Comparison of ENCODE assay signal across 2 cellular contexts in genomic region chr12:52023182-52023975, GRCh38.
TF ChIP-seq lines count a peak whose summit lies in the region.

No MANE protein-coding gene starts in this region.

TF ChIP-seq in A549, 52 proteins besides CTCF, POLR2A, EP300 and RAD21:
- peak; percentile 60; the same call in 1 of the 2 replicates for TF ChIP-seq MYC (IDR thresholded peaks at IDR 0.05; ENCODE audit: borderline replicate concordance, low read length)
- TF ChIP-seq NPAS2 (CRISPR knock-in tag; IDR thresholded peaks at IDR 0.05; ENCODE audit: borderline replicate concordance) = no peak
- TF ChIP-seq PBX3 (IDR thresholded peaks at IDR 0.05) = no peak
- TF ChIP-seq NR3C1 (IDR thresholded peaks at IDR 0.05) = no peak
- no peak for TF ChIP-seq MAFK (IDR thresholded peaks at IDR 0.05; ENCODE audit: partially characterized antibody)
- no peak for TF ChIP-seq HOXB13 (CRISPR knock-in tag; IDR thresholded peaks at IDR 0.05; ENCODE audit: low read depth)
- TF ChIP-seq ESRRA (IDR thresholded peaks at IDR 0.05; ENCODE audit: borderline replicate concordance, low read length) = 0 out of 2 replicates have a peak, but pooled peaks have one; percentile 12
- no peak for TF ChIP-seq TP53 (CRISPR knock-in tag; IDR thresholded peaks at IDR 0.05)
- peak; percentile 51 for TF ChIP-seq PHF8 (IDR thresholded peaks at IDR 0.05; ENCODE audit: borderline replicate concordance, low read depth)
- TF ChIP-seq E2F6 (IDR thresholded peaks at IDR 0.05; ENCODE audit: borderline replicate concordance, low read depth) = 0 out of 2 replicates have a peak, but pooled peaks have one; percentile 27
- TF ChIP-seq TFCP2L1 (CRISPR knock-in tag; IDR thresholded peaks at IDR 0.05) = peak; percentile 59; the same call in 1 of the 2 replicates
- TF ChIP-seq SMC3 (IDR thresholded peaks at IDR 0.05) = peak; percentile 90
- TF ChIP-seq RNF2 (IDR thresholded peaks at IDR 0.05; ENCODE audit: borderline replicate concordance, low read depth) = no peak
- peak; percentile 64 for TF ChIP-seq ZFP36 (IDR thresholded peaks at IDR 0.05; ENCODE audit: borderline replicate concordance, partially characterized antibody)
- TF ChIP-seq HMGXB4 (CRISPR knock-in tag; IDR thresholded peaks at IDR 0.05; ENCODE audit: borderline replicate concordance) = no peak
- TF ChIP-seq GATA3 (IDR thresholded peaks at IDR 0.05; ENCODE audit: borderline replicate concordance) = no peak
- no peak for TF ChIP-seq ZC3H11A (IDR thresholded peaks at IDR 0.05)
- peak in 1 of 2 experiments; percentile 41; a peak in 3 of 5 replicates for TF ChIP-seq JUN (IDR thresholded peaks at IDR 0.05)
- no peak for TF ChIP-seq EHMT2 (IDR thresholded peaks at IDR 0.05; ENCODE audit: low read depth)

TF ChIP-seq in SK-N-SH, 30 proteins besides CTCF, POLR2A, EP300 and RAD21:
- no peak for TF ChIP-seq REST (IDR thresholded peaks at IDR 0.05; ENCODE audit: low read depth, low read length)
- peak; percentile 80 for TF ChIP-seq SMC3 (IDR thresholded peaks at IDR 0.05; ENCODE audit: low read depth, low read length)
- no peak for TF ChIP-seq FOXJ3 (CRISPR knock-in tag; IDR thresholded peaks at IDR 0.05)
- no peak for TF ChIP-seq NRF1 (IDR thresholded peaks at IDR 0.05; ENCODE audit: low read depth, low read length)
- 0 out of 2 replicates have a peak, but pooled peaks have one; percentile 15 for TF ChIP-seq RCOR1 (IDR thresholded peaks at IDR 0.05; ENCODE audit: low read length)
- no peak for TF ChIP-seq TEAD4 (IDR thresholded peaks at IDR 0.05; ENCODE audit: borderline replicate concordance, insufficient read depth)
- TF ChIP-seq TCF12 (IDR thresholded peaks at IDR 0.05) = no peak
- TF ChIP-seq SIN3A (IDR thresholded peaks at IDR 0.05; ENCODE audit: borderline replicate concordance, low read depth, low read length) = no peak
- no peak for TF ChIP-seq USF1 (IDR thresholded peaks at IDR 0.05; ENCODE audit: borderline replicate concordance, low read depth)
- TF ChIP-seq EZH2phosphoT487 (IDR thresholded peaks at IDR 0.05; ENCODE audit: borderline replicate concordance, low read depth) = no peak
- TF ChIP-seq MXI1 (IDR thresholded peaks at IDR 0.05; ENCODE audit: low read depth, low read length) = peak; percentile 24; the same call in 1 of the 2 replicates
- TF ChIP-seq YY1 (IDR thresholded peaks at IDR 0.05; ENCODE audit: low read depth) = no peak
- TF ChIP-seq GABPA (IDR thresholded peaks at IDR 0.05; ENCODE audit: low read depth) = no peak
- TF ChIP-seq FOXM1 (IDR thresholded peaks at IDR 0.05; ENCODE audit: low read depth) = no peak
- TF ChIP-seq CHD2 (IDR thresholded peaks at IDR 0.05; ENCODE audit: low read length, partially characterized antibody) = no peak
- TF ChIP-seq MEF2A (IDR thresholded peaks at IDR 0.05; ENCODE audit: borderline replicate concordance, low read depth) = no peak
- TF ChIP-seq JUND (IDR thresholded peaks at IDR 0.05) = no peak
- no peak for TF ChIP-seq TAF1 (IDR thresholded peaks at IDR 0.05; ENCODE audit: borderline replicate concordance, low read depth, low read length)
- TF ChIP-seq PBX3 (IDR thresholded peaks at IDR 0.05) = no peak
- TF ChIP-seq IRF3 (IDR thresholded peaks at IDR 0.05; ENCODE audit: low read depth, low read length) = no peak
- TF ChIP-seq POLR2AphosphoS5 (IDR thresholded peaks at IDR 0.05; ENCODE audit: low read depth, low read length) = no peak
- peak; percentile 40; the same call in 1 of the 2 replicates for TF ChIP-seq MAX (IDR thresholded peaks at IDR 0.05; ENCODE audit: low read depth)
